26 cellular contexts compared by ENCODE assay signal in the genomic region with DNA sequence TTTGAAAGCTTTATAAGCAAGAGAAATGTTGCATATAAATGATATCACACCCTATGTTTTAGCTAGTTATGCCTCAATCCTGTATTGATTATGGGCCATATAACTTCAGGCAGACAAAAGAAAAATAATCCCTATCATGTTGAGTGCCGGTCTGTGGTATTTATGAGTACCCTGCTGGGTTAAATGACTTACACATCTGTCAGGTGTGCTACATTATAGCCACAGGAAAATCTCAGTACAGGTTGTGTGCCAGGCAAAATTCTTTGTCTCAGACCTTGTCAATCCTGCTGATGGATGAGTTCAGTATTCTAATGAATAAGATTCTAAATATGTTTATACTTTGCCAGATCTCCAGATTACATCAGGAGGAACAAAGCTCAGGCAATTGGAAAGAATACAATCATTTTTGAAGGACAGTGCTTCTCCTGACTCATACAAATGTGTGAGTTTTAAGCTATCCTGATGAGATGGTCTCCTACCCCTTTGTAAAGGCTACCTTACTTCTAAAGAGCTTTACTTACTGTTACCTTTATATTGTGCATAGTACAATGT.
A peak's percentile ranks its signal among the peaks of the same experiment; 100 is the strongest.
DNase-seq lines count a peak whose midpoint lies in the region; ATAC-seq lines count a peak whose summit lies in the region.
"Had no signal": no experiment of that assay in that cellular context is flagged by ENCODE, and none has a peak within 500 bp of the region (broad histone marks: within the 10 kb centered on the region; RNA-seq: fewer than 3 reads in every experiment).

No MANE protein-coding gene starts in this region.

- H3K27ac ChIP-seq in epithelial cell of prostate, result peak overlapping the region; percentile 43
- H3K27ac ChIP-seq: dorsolateral prefrontal cortex, sigmoid colon, stomach, thyroid gland, uterus had no signal

- DNase-seq in NCI-H1092 treated with DMSO at 0.1 percent for 48 hours (lab: John Stamatoyannopoulos, UW), result peak; percentile 20
- DNase-seq in NCI-H1092 (lab: John Stamatoyannopoulos, UW), result no peak
- peak; percentile 97 for DNase-seq in NCI-H146 treated with DMSO at 0.1 percent for 48 hours (lab: John Stamatoyannopoulos, UW; ENCODE audit: unreplicated experiment)
- peak; percentile 51 for DNase-seq in NCI-H524 treated with DMSO at 0.1 percent for 48 hours (lab: John Stamatoyannopoulos, UW)
- no peak for DNase-seq in epithelial cell of prostate (ENCODE audit: low read depth, low spot score)
- DNase-seq in globus pallidus (ENCODE audit: low spot score), result no peak
- DNase-seq: 8988T; activated CD4-positive, alpha-beta T cell treated with anti-CD3 and anti-CD28 coated beads for 1 hour; activated CD8-positive, alpha-beta memory T cell treated with anti-CD3 and anti-CD28 coated beads, Interleukin-2, amount 50 U/mL, for 48 hours; activated CD8-positive, alpha-beta T cell treated with anti-CD3 and anti-CD28 coated beads for 36 hours; activated naive CD4-positive, alpha-beta T cell treated with Interleukin-2 at 50 U/mL for 16 hours; C1 segment of cervical spinal cord; DND-41; dorsolateral prefrontal cortex; hypothalamus; NCI-H1105; SHP77 treated with DMSO at 0.1 percent for 48 hours; sigmoid colon; stimulated activated CD4-positive, alpha-beta T cell treated with anti-CD3 and anti-CD28 coated beads, Interleukin-12 subunit alpha, Interleukin-12 subunit beta, amount 100 ng/mL, for 4 hours; stimulated activated CD4-positive, alpha-beta T cell treated with anti-CD3 and anti-CD28 coated beads, Interleukin-2, amount 100 ng/mL, for 48 hours; stomach; thyroid gland; uterus had no signal

- ATAC-seq in HG02870 (IDR thresholded peaks at IDR 0.05; ENCODE audit: unreplicated experiment) (no peak), HG03196 (IDR thresholded peaks at IDR 0.05; ENCODE audit: unreplicated experiment) (no peak)
- ATAC-seq: activated CD8-positive, alpha-beta T cell treated with anti-CD3 and anti-CD28 coated beads for 36 hours; natural killer cell treated with Interleukin-12 subunit alpha and Interleukin-12 subunit beta and Interleukin-15 and Interleukin-18, amount 100 ng/mL, for 72 hours had no signal

Comparison
In these comparisons a context has a peak if more than half of its experiments do, and no peak if none do; other contexts are left out.
1. DNase-seq: peak in NCI-H1092 treated with DMSO at 0.1 percent for 48 hours (single experiment), NCI-H146 treated with DMSO at 0.1 percent for 48 hours (single experiment) and NCI-H524 treated with DMSO at 0.1 percent for 48 hours (single experiment); none in NCI-H1092 (single experiment), epithelial cell of prostate (single experiment) and globus pallidus (single experiment).